ENCODE assay signal across 22 cellular contexts in genomic region chr7:3236268-3236667, GRCh38.
DNase-seq lines count a peak whose midpoint lies in the region; ATAC-seq, FAIRE-seq and TF ChIP-seq lines count a peak whose summit lies in the region.
"Had no signal": no experiment of that assay in that cellular context is flagged by ENCODE, and none has a peak within 500 bp of the region (broad histone marks: within the 10 kb centered on the region; RNA-seq: fewer than 3 reads in every experiment).

No MANE protein-coding gene starts in this region.

- H3K36me3 Mint-ChIP-seq in activated CD8-positive, alpha-beta memory T cell treated with anti-CD3 and anti-CD28 coated beads, Interleukin-2, amount 10 ng/mL, durations not matched to agents 7 days and 5 days, result peaks cover 4% of the 10 kb centered on the region

- H3K4me1 Mint-ChIP-seq in activated CD8-positive, alpha-beta memory T cell treated with anti-CD3 and anti-CD28 coated beads, Interleukin-2, amount 10 ng/mL, durations not matched to agents 7 days and 5 days, result no peaks in the 10 kb centered on the region
- H3K4me1 Mint-ChIP-seq: CD4-positive, alpha-beta memory T cell had no signal

- peak; percentile 9 for FAIRE-seq in HTR-8/SVneo (lab: Jason Lieb, UNC)
- FAIRE-seq in urothelium cell line (lab: Jason Lieb, UNC), result peak; percentile 97
- FAIRE-seq: A549, GM12891, GM18507, H54 had no signal

- H3K27ac Mint-ChIP-seq in activated CD8-positive, alpha-beta memory T cell treated with anti-CD3 and anti-CD28 coated beads, Interleukin-2, amount 10 ng/mL, durations not matched to agents 7 days and 5 days, result no peak overlapping the region
- H3K27ac Mint-ChIP-seq: CD4-positive, alpha-beta memory T cell; HFFc6 had no signal

- H3K27ac ChIP-seq in ovary, result no peak overlapping the region
- H3K27ac ChIP-seq: A549 had no signal

- no peaks in the 10 kb centered on the region for H3K27me3 ChIP-seq in ovary

- CTCF ChIA-PET in activated CD8-positive, alpha-beta memory T cell treated with anti-CD3 and anti-CD28 coated beads, Interleukin-2, amount 10 ng/mL, durations not matched to agents 7 days and 5 days (lab: Charles Lee), result no interaction called here

- DNase-seq in activated CD8-positive, alpha-beta memory T cell treated with anti-CD3 and anti-CD28 coated beads, Interleukin-2, amount 10 ng/mL, durations not matched to agents 7 days and 5 days, result peak; percentile 7
- no peak for DNase-seq in activated CD8-positive, alpha-beta memory T cell treated with anti-CD3 and anti-CD28 coated beads, Interleukin-2, amount 50 U/mL, for 4 hours
- DNase-seq in HTR-8/SVneo (ENCODE audit: insufficient read length, low spot score), result no peak
- no peak for DNase-seq in urothelium cell line (ENCODE audit: low spot score)
- DNase-seq in ovary, result no peak
- DNase-seq: 8988T; ACHN; C1 segment of cervical spinal cord; Calu3; CD4-positive, alpha-beta memory T cell; COR-L47; DMS53; DMS79 treated with DMSO at 0.1 percent for 48 hours; GF-D8; GOT3; HFFc6 had no signal

- H3K9me3 ChIP-seq in ovary, result peaks cover 0 to 5% of the 10 kb centered on the region in 2 donors
- H3K9me3 ChIP-seq: HAP-1 had no signal

- no peak overlapping the region for H3K4me3 Mint-ChIP-seq in activated CD8-positive, alpha-beta memory T cell treated with anti-CD3 and anti-CD28 coated beads, Interleukin-2, amount 10 ng/mL, durations not matched to agents 7 days and 5 days
- H3K4me3 Mint-ChIP-seq: CD4-positive, alpha-beta memory T cell; HFFc6 had no signal

- TF ChIP-seq POLR2A in ovary (IDR thresholded peaks at IDR 0.05), result no peak

- no peak for TF ChIP-seq CTCF in ovary (IDR thresholded peaks at IDR 0.05)

- H3K4me3 ChIP-seq in ovary, result no peak overlapping the region
- H3K4me3 ChIP-seq: A549, HAP-1 had no signal

- intact Hi-C loops in ovary (cut with DNase I), result no loop called here

- peaks cover 5% of the 10 kb centered on the region for H3K27me3 Mint-ChIP-seq in activated CD8-positive, alpha-beta memory T cell treated with anti-CD3 and anti-CD28 coated beads, Interleukin-2, amount 10 ng/mL, durations not matched to agents 7 days and 5 days

- no peak for ATAC-seq in activated CD8-positive, alpha-beta memory T cell treated with anti-CD3 and anti-CD28 coated beads, Interleukin-2, amount 10 ng/mL, durations not matched to agents 7 days and 5 days
- ATAC-seq in GM21825 (IDR thresholded peaks at IDR 0.05; ENCODE audit: unreplicated experiment), result no peak
- ATAC-seq: A549 had no signal

- no peaks in the 10 kb centered on the region for H3K4me1 ChIP-seq in ovary (ENCODE audit: insufficient read depth)
- H3K4me1 ChIP-seq: A549, HAP-1 had no signal

- H3K9me3 Mint-ChIP-seq in activated CD8-positive, alpha-beta memory T cell treated with anti-CD3 and anti-CD28 coated beads, Interleukin-2, amount 10 ng/mL, durations not matched to agents 7 days and 5 days (ENCODE audit: low read depth), result peaks cover 7% of the 10 kb centered on the region

- no peak for TF ChIP-seq EP300 in ovary (IDR thresholded peaks at IDR 0.05)

- H3K36me3 ChIP-seq in ovary, result no peaks in the 10 kb centered on the region
- H3K36me3 ChIP-seq: HAP-1 had no signal
